In genomic region chr7:30169585-30169978, GRCh38 we compare ENCODE assay signal across 15 cellular contexts. TPM values are rescaled to one million over a fixed set of nuclear protein-coding genes. Genes with fewer than 3 reads are reported as not detected.
DNase-seq lines count a peak whose midpoint lies in the region; TF ChIP-seq lines count a peak whose summit lies in the region.
"Had no signal": no experiment of that assay in that cellular context is flagged by ENCODE, and none has a peak within 500 bp of the region (broad histone marks: within the 10 kb centered on the region; RNA-seq: fewer than 3 reads in every experiment).

No MANE protein-coding gene starts in this region.

- 74 to 83% methylated on average over 2 of the region's 2 CpGs for WGBS in esophagus squamous epithelium, 2 donors
- WGBS in lower leg skin, 2 donors, result 70 to 80% methylated on average over 2 of the region's 2 CpGs
- WGBS in neuronal stem cell (ENCODE audit: extremely low coverage in 2 of 2, insufficient read length in 2 of 2, insufficient replicate concordance in 1 of 2), 2 donors, result no CpG with 5 or more reads among the region's 2 CpGs

- peak overlapping the region in 3 of 4 donors; percentile 6 to 84 (median 54) for H3K27ac ChIP-seq in esophagus squamous epithelium
- H3K27ac ChIP-seq in neuronal stem cell (replicated peaks; ENCODE audit: low read length), result no peak overlapping the region
- H3K27ac ChIP-seq: pancreas had no signal

- H2AK5ac ChIP-seq in neuronal stem cell (ENCODE audit: low read depth, low read length), result no peak overlapping the region

- no peak overlapping the region for H2BK12ac ChIP-seq in neuronal stem cell (ENCODE audit: low read length)

- H2BK15ac ChIP-seq in neuronal stem cell (ENCODE audit: low read length), result no peak overlapping the region

- peak; percentile 78 for DNase-seq in EH (ENCODE audit: low read depth)
- peak; percentile 38 for DNase-seq in NCI-H226
- no peak for DNase-seq in esophagus squamous epithelium (lab: John Stamatoyannopoulos, UW)
- no peak for DNase-seq in activated CD4-positive, alpha-beta T cell treated with anti-CD3 and anti-CD28 coated beads, Interleukin-2, amount 50 U/mL, for 48 hours
- no peak for DNase-seq in SK-N-DZ (ENCODE audit: low spot score)
- DNase-seq in lower leg skin (ENCODE audit: low spot score in 2 of 2), result no peak
- no peak for DNase-seq in neuronal stem cell (ENCODE audit: low spot score)
- DNase-seq: activated T-cell treated with anti-CD3 and anti-CD28 coated beads for 4 hours, cortex of kidney, midbrain, pancreas, upper lobe of left lung had no signal

- H3K18ac ChIP-seq in neuronal stem cell (ENCODE audit: low read length), result no peak overlapping the region

- no peak overlapping the region for H4K91ac ChIP-seq in neuronal stem cell (ENCODE audit: low read depth, low read length, poor library complexity)

- no peak overlapping the region for H2BK5ac ChIP-seq in neuronal stem cell (ENCODE audit: low read length)

- no peak for TF ChIP-seq CTCF in esophagus squamous epithelium (IDR thresholded peaks at IDR 0.05)
- no peak for TF ChIP-seq CTCF in lower leg skin (IDR thresholded peaks at IDR 0.05)

- no peak overlapping the region for H4K8ac ChIP-seq in neuronal stem cell (ENCODE audit: low read depth, low read length)

- H3K9me3 ChIP-seq in esophagus squamous epithelium, result no peaks in the 10 kb centered on the region
- H3K9me3 ChIP-seq in skeletal muscle satellite cell (replicated peaks; ENCODE audit: low read length), result no peaks in the 10 kb centered on the region
- no peaks in the 10 kb centered on the region for H3K9me3 ChIP-seq in neuronal stem cell (replicated peaks in 1 of 2; ENCODE audit: control insufficient read depth in 2 of 2, insufficient read depth in 1 of 2, low read depth in 1 of 2, low read length in 2 of 2)
- H3K9me3 ChIP-seq: esophagus muscularis mucosa, HAP-1, pancreas, upper lobe of left lung had no signal

- H3K4me2 ChIP-seq in skeletal muscle satellite cell (ENCODE audit: low read length) (peak overlapping the region; percentile 66), neuronal stem cell (ENCODE audit: insufficient read depth, low read length, poor library complexity, severe bottlenecking) (no peak overlapping the region)

- H3K36me3 ChIP-seq in esophagus squamous epithelium (no peaks in the 10 kb centered on the region), skeletal muscle satellite cell (ENCODE audit: insufficient read depth, low read length) (no peaks in the 10 kb centered on the region), neuronal stem cell (replicated peaks in 1 of 2; ENCODE audit: control insufficient read depth in 2 of 2, insufficient read depth in 2 of 2, low read length in 2 of 2) (no peaks in the 10 kb centered on the region)
- H3K36me3 ChIP-seq: HAP-1, pancreas, upper lobe of left lung had no signal

- peaks cover 18 to 99% (median 56%) of the 10 kb centered on the region in 3 donors for H3K4me1 ChIP-seq in esophagus squamous epithelium
- peaks cover 40% of the 10 kb centered on the region for H3K4me1 ChIP-seq in skeletal muscle satellite cell (ENCODE audit: control insufficient read depth, insufficient read depth, low read length)
- peaks cover 10 to 27% of the 10 kb centered on the region in 2 donors for H3K4me1 ChIP-seq in neuronal stem cell (ENCODE audit: control insufficient read depth in 2 of 2, insufficient read depth in 1 of 2, low read depth in 1 of 2, low read length in 2 of 2)

- intact Hi-C loops in esophagus squamous epithelium (cut with DNase I) (loop anchor here (10.0 kb wide), 1 partner anchor 395 kb away; no protein-coding TSS in a partner anchor), lower leg skin (cut with DNase I; ENCODE audit: low total_unique reads) (no loop called here)

- no peak overlapping the region for H2BK120ac ChIP-seq in neuronal stem cell (ENCODE audit: low read depth, low read length)

- H3K27me3 ChIP-seq in esophagus squamous epithelium, result no peaks in the 10 kb centered on the region
- H3K27me3 ChIP-seq in skeletal muscle satellite cell (ENCODE audit: control insufficient read depth, insufficient read depth, low read length), result no peaks in the 10 kb centered on the region
- peaks cover 0 to 53% (median 0%) of the 10 kb centered on the region in 3 experiments for H3K27me3 ChIP-seq in neuronal stem cell (ENCODE audit: control insufficient read depth in 3 of 3, insufficient read depth in 3 of 3, low read depth in 1 of 3, low read length in 3 of 3)
- H3K27me3 ChIP-seq: esophagus muscularis mucosa, pancreas, upper lobe of left lung had no signal

- no peak overlapping the region for H3K23ac ChIP-seq in neuronal stem cell (ENCODE audit: low read depth, low read length, poor library complexity)

- H3K4ac ChIP-seq in neuronal stem cell (ENCODE audit: low read length), result no peak overlapping the region

- H3K14ac ChIP-seq in neuronal stem cell (ENCODE audit: low read length), result no peak overlapping the region

- H3K9ac ChIP-seq in skeletal muscle satellite cell (ENCODE audit: low read depth, low read length) (peak overlapping the region; percentile 4), neuronal stem cell (ENCODE audit: low read depth, low read length, poor library complexity) (no peak overlapping the region)

- H3K4me3 ChIP-seq in esophagus squamous epithelium, result no peak overlapping the region
- H3K4me3 ChIP-seq in skeletal muscle satellite cell (ENCODE audit: low read length), result peak overlapping the region; percentile 25
- H3K4me3 ChIP-seq in lower leg skin (ENCODE audit: low read depth, poor library complexity, severe bottlenecking), result no peak overlapping the region
- no peak overlapping the region for H3K4me3 ChIP-seq in neuronal stem cell (ENCODE audit: low read length in 2 of 2)
- H3K4me3 ChIP-seq: esophagus muscularis mucosa, HAP-1, pancreas, upper lobe of left lung had no signal

- TF ChIP-seq POLR2A in esophagus squamous epithelium (IDR thresholded peaks at IDR 0.05) (no peak), lower leg skin (IDR thresholded peaks at IDR 0.05) (no peak)

- no peak overlapping the region for H2AFZ ChIP-seq in neuronal stem cell (ENCODE audit: low read length)

- no peaks in the 10 kb centered on the region for H3K79me1 ChIP-seq in neuronal stem cell (ENCODE audit: low read depth, low read length)

RNA-seq across cellular contexts. Expression of gene MTURN, which starts 34.8 kb away (rescaled TPM):
- 10 to 100 TPM; 10.4 to 88.9 (median 18.6) TPM for total RNA-seq in esophagus squamous epithelium
- 10.4 and 19.7 TPM in 2 replicates for total RNA-seq in skeletal muscle satellite cell (2012; rRNA removed)
- 21.0 and 26.3 TPM in 2 replicates for polyA plus RNA-seq in SK-N-DZ (2014; cell fraction: cytosol; rRNA removed)
- 26.4 and 27.1 TPM in 2 replicates for polyA plus RNA-seq in SK-N-DZ (2014; cell fraction: nucleus; rRNA removed)
- 10 to 100 TPM; 36.9 to 59.7 (median 45.6) TPM for total RNA-seq in lower leg skin
- polyA plus RNA-seq in neuronal stem cell (2013, experiment 1 of 2), result 9.0 TPM
- polyA plus RNA-seq in neuronal stem cell (2013, experiment 2 of 2), result 8.6 TPM

Comparison
In these comparisons a context has a peak if more than half of its experiments do, and no peak if none do; other contexts are left out.
1. DNase-seq: peak in EH (single experiment) and NCI-H226 (single experiment); none in esophagus squamous epithelium (single experiment), activated CD4-positive, alpha-beta T cell treated with anti-CD3 and anti-CD28 coated beads, Interleukin-2, amount 50 U/mL, for 48 hours (0 of 2), SK-N-DZ (single experiment), lower leg skin (0 of 2) and neuronal stem cell (single experiment).